In the genomic region with DNA sequence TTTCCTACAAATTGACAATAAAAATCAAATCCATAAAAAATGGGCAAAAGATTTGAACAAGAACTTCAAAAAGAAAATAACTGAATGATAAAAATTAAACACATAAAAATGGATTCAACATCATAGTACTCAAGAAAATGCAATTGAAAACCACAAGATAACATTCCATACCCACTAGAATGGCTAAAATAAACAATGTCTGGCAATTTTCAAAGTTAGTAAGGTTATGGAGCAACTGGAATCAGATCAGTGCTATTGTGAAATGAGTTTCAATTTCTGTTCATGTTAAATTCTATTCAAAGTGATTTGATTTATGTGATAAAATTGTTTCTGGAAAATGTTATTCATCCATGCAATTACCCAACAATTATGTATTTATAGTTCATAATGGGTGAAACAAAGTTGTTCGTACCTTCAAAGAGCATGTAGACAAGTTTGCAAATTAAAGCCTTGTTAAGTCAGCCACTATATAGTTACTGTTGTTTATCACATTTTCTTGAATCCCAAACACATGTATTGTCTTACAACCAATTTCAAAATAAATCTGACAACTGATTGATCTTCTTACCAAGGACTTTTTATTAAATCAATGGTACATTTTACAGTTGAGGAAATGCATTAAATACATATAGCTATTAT, we compare ENCODE assay signal across 19 cellular contexts.
DNase-seq lines count a peak whose midpoint lies in the region; ATAC-seq, FAIRE-seq and TF ChIP-seq lines count a peak whose summit lies in the region.
"Had no signal": no experiment of that assay in that cellular context is flagged by ENCODE, and none has a peak within 500 bp of the region (broad histone marks: within the 10 kb centered on the region; RNA-seq: fewer than 3 reads in every experiment).

No MANE protein-coding gene starts in this region.

- peak overlapping the region; percentile 28 for H3K27ac ChIP-seq in PC-3 (ENCODE audit: low read length)
- no peak overlapping the region for H3K27ac ChIP-seq in endothelial cell of umbilical vein (ENCODE audit: insufficient read depth, low read depth, low read length)
- H3K27ac ChIP-seq: C4-2B, psoas muscle, testis, VCaP had no signal

- H4K20me1 ChIP-seq in PC-3 (ENCODE audit: low read length): no peaks in the 10 kb centered on the region
- no peaks in the 10 kb centered on the region for H4K20me1 ChIP-seq in endothelial cell of umbilical vein (replicated peaks; ENCODE audit: control insufficient read depth, extremely low read depth, insufficient read depth, low read length)

- no peaks in the 10 kb centered on the region for H3K79me2 ChIP-seq in PC-3 (ENCODE audit: low read length)
- H3K79me2 ChIP-seq in endothelial cell of umbilical vein (ENCODE audit: control insufficient read depth, insufficient read depth, low read length): no peaks in the 10 kb centered on the region

- BruUV-seq in PC-3 (replicated peaks; lab: Mats Ljungman, UMichigan): no TSS peak
- no TSS peak for BruUV-seq in endothelial cell of umbilical vein (replicated peaks; lab: Mats Ljungman, UMichigan)

- DNase-seq in EL: peak; percentile 54
- DNase-seq in PC-3: peak; percentile 45
- peak; percentile 6 for DNase-seq in endothelial cell of umbilical vein (ENCODE audit: low read depth, low spot score)
- DNase-seq in myocyte (ENCODE audit: low read depth): peak; percentile 36
- no peak for DNase-seq in AG08395 (ENCODE audit: low spot score)
- no peak for DNase-seq in amniotic stem cell (lab: John Stamatoyannopoulos, UW)
- DNase-seq: activated effector memory CD4-positive, alpha-beta T cell treated with anti-CD3 and anti-CD28 coated beads, Interleukin-2, amount 50 U/mL, for 16 hours; KG1; left cardiac atrium; NCI-H1436 treated with DMSO at 0.1 percent for 48 hours; NCI-H510A; OCI-M1; psoas muscle; testis had no signal

- FAIRE-seq in endothelial cell of umbilical vein (lab: Jason Lieb, UNC): no peak
- FAIRE-seq: G401.6 had no signal

- H3K4me1 ChIP-seq in PC-3 (ENCODE audit: insufficient read depth, low read length): peaks cover 15% of the 10 kb centered on the region
- no peaks in the 10 kb centered on the region for H3K4me1 ChIP-seq in endothelial cell of umbilical vein (ENCODE audit: control insufficient read depth, extremely low read depth, insufficient read depth, low read length)
- H3K4me1 ChIP-seq: psoas muscle, testis had no signal

- no peak for TF ChIP-seq POLR2A in endothelial cell of umbilical vein (IDR thresholded peaks at IDR 0.05; ENCODE audit: low read depth, low read length)
- no peak for TF ChIP-seq POLR2A in GM18505 (IDR thresholded peaks at IDR 0.05; ENCODE audit: borderline replicate concordance, extremely low read depth, insufficient read depth, insufficient read length)

- H3K9me2 ChIP-seq in PC-3 (replicated peaks; ENCODE audit: low read length): no peaks in the 10 kb centered on the region

- TF ChIP-seq CTCF in PC-3 (conservative IDR thresholded peaks at IDR 0.05; ENCODE audit: low read depth, low read length): no peak
- TF ChIP-seq CTCF in endothelial cell of umbilical vein (IDR thresholded peaks at IDR 0.05; ENCODE audit: extremely low read depth in 1 of 2, insufficient read depth in 1 of 2, low read depth in 1 of 2, low read length in 2 of 2): no peak

- H3K4me2 ChIP-seq in PC-3 (ENCODE audit: low read length) (no peak overlapping the region), endothelial cell of umbilical vein (ENCODE audit: insufficient read depth, low read length) (no peak overlapping the region)

- no peak overlapping the region for H3K4me3 ChIP-seq in PC-3 (ENCODE audit: low read length)
- H3K4me3 ChIP-seq in endothelial cell of umbilical vein (replicated peaks in 1 of 3; ENCODE audit: insufficient read depth in 1 of 3, low read depth in 1 of 3, low read length in 3 of 3): no peak overlapping the region
- H3K4me3 ChIP-seq: psoas muscle, testis had no signal

- dilution Hi-C loops in endothelial cell of umbilical vein (cut with MboI; ENCODE audit: extremely low pct_ligation_motif_present, low sequenced_read_pairs): no loop called here

- H3K9ac ChIP-seq in PC-3 (ENCODE audit: low read length) (no peak overlapping the region), endothelial cell of umbilical vein (replicated peaks; ENCODE audit: extremely low read depth, insufficient read depth, low read length) (no peak overlapping the region)

- H3K9me3 ChIP-seq in PC-3 (ENCODE audit: low read length) (no peaks in the 10 kb centered on the region), endothelial cell of umbilical vein (replicated peaks; ENCODE audit: control insufficient read depth, insufficient read depth, low read length) (no peaks in the 10 kb centered on the region)
- H3K9me3 ChIP-seq: psoas muscle, testis had no signal

- no peaks in the 10 kb centered on the region for H3K36me3 ChIP-seq in PC-3 (ENCODE audit: low read depth, low read length)
- H3K36me3 ChIP-seq in endothelial cell of umbilical vein (ENCODE audit: control insufficient read depth in 2 of 2, extremely low read depth in 1 of 2, insufficient read depth in 2 of 2, low read length in 2 of 2): no peaks in the 10 kb centered on the region

- intact Hi-C loops in PC-3 (cut with micrococcal nuclease): no loop called here
- intact Hi-C loops in endothelial cell of umbilical vein (cut with micrococcal nuclease): no loop called here

- H3K27me3 ChIP-seq in PC-3 (ENCODE audit: low read length) (no peaks in the 10 kb centered on the region), endothelial cell of umbilical vein (ENCODE audit: control insufficient read depth in 2 of 2, insufficient read depth in 2 of 2, low read length in 2 of 2) (no peaks in the 10 kb centered on the region)
- H3K27me3 ChIP-seq: testis had no signal

- no peaks in the 10 kb centered on the region for H3F3A ChIP-seq in PC-3 (ENCODE audit: low read length, unreplicated experiment)

- ATAC-seq in PC-3: no peak
- no peak for ATAC-seq in GM19463 (IDR thresholded peaks at IDR 0.05; ENCODE audit: unreplicated experiment)
- no peak for ATAC-seq in GM18505 (IDR thresholded peaks at IDR 0.05; ENCODE audit: unreplicated experiment)
- ATAC-seq: left cardiac atrium, psoas muscle had no signal

- H2AFZ ChIP-seq in PC-3 (ENCODE audit: low read length): no peak overlapping the region
- no peak overlapping the region for H2AFZ ChIP-seq in endothelial cell of umbilical vein (ENCODE audit: low read depth, low read length)

- CTCF ChIA-PET in PC-3 (lab: Charles Lee) (no interaction called here), endothelial cell of umbilical vein (lab: Charles Lee) (interaction anchor here (1.9 to 2.5 kb wide), 2 partner anchors 11 to 12 kb away, joined by 6 to 11 read pairs; no protein-coding TSS in a partner anchor)

- no peaks in the 10 kb centered on the region for H3K9me1 ChIP-seq in endothelial cell of umbilical vein (replicated peaks; ENCODE audit: control insufficient read depth, extremely low read depth, insufficient read depth, low read length)

- POLR2A ChIA-PET in PC-3 (lab: Charles Lee; ENCODE audit: unreplicated experiment) (no interaction called here), endothelial cell of umbilical vein (lab: Charles Lee) (no interaction called here)

TF ChIP-seq in endothelial cell of umbilical vein, 7 proteins besides CTCF, POLR2A, EP300 and RAD21:
- TF ChIP-seq, protein P1, sequence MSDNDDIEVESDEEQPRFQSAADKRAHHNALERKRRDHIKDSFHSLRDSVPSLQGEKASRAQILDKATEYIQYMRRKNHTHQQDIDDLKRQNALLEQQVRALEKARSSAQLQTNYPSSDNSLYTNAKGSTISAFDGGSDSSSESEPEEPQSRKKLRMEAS (IDR thresholded peaks at IDR 0.05; ENCODE audit: insufficient read depth, insufficient read length): no peak
- TF ChIP-seq EZH2 (IDR thresholded peaks at IDR 0.05; ENCODE audit: borderline replicate concordance, low read depth, low read length, severe bottlenecking): no peak
- no peak for TF ChIP-seq GATA2 (IDR thresholded peaks at IDR 0.05; ENCODE audit: insufficient read depth, insufficient read length, low read depth, low read length)
- no peak for TF ChIP-seq MYC (IDR thresholded peaks at IDR 0.05; ENCODE audit: low read depth, low read length)
- no peak for TF ChIP-seq FOS (IDR thresholded peaks at IDR 0.05; ENCODE audit: borderline replicate concordance, insufficient read depth, low read length)
- TF ChIP-seq POLR2AphosphoS5 (IDR thresholded peaks at IDR 0.05; ENCODE audit: insufficient read depth, low read depth, low read length): no peak
- TF ChIP-seq JUN (IDR thresholded peaks at IDR 0.05; ENCODE audit: borderline replicate concordance, insufficient read depth, insufficient read length, low read depth): no peak

Comparison
In these comparisons a context has a peak if more than half of its experiments do, and no peak if none do; other contexts are left out.
1. DNase-seq: peak in EL (single experiment), PC-3 (single experiment), endothelial cell of umbilical vein (single experiment) and myocyte (single experiment); none in AG08395 (single experiment) and amniotic stem cell (single experiment).